In genomic region chr2:241564596-241565411, GRCh38 we compare ENCODE assay signal across 16 cellular contexts. TPM values are rescaled to one million over a fixed set of nuclear protein-coding genes. Genes with fewer than 3 reads are reported as not detected.
DNase-seq lines count a peak whose midpoint lies in the region; ATAC-seq and TF ChIP-seq lines count a peak whose summit lies in the region.
"Had no signal": no experiment of that assay in that cellular context is flagged by ENCODE, and none has a peak within 500 bp of the region (broad histone marks: within the 10 kb centered on the region; RNA-seq: fewer than 3 reads in every experiment).

No MANE protein-coding gene starts in this region.

- CTCF ChIA-PET in HEK293 (lab: Yijun Ruan, JAX), result no interaction called here
- CTCF ChIA-PET in Calu3 (lab: Charles Lee), result no interaction called here

- TF ChIP-seq CTCF in HEK293 (tag by site-specific recombination; IDR thresholded peaks at IDR 0.05) (no peak), nephron progenitor cell (IDR thresholded peaks at IDR 0.05) (no peak), upper lobe of right lung (IDR thresholded peaks at IDR 0.05) (no peak), Calu3 (IDR thresholded peaks at IDR 0.05; ENCODE audit: unreplicated experiment) (no peak), foreskin keratinocyte (conservative IDR thresholded peaks at IDR 0.05) (no peak)

- DNase-seq in ecto neural progenitor cell (ENCODE audit: low spot score) (peak; percentile 49), nephron progenitor cell (peak; percentile 31), upper lobe of right lung (peak; percentile 63), Calu3 (no peak), foreskin keratinocyte (no peak)
- no peak for DNase-seq in stimulated activated CD4-positive, alpha-beta T cell treated with anti-CD3 and anti-CD28 coated beads, Interleukin-15, amount 100 ng/mL, for 24 hours
- DNase-seq: activated CD8-positive, alpha-beta memory T cell treated with anti-CD3 and anti-CD28 coated beads for 24 hours; cortex of kidney; glutamatergic neuron; IMR-90; NCI-H1092 treated with DMSO at 0.1 percent for 48 hours; NCI-H446; SK-N-SH had no signal

- H3K27ac Mint-ChIP-seq in nephron progenitor cell (no peak overlapping the region), Calu3 (ENCODE audit: unreplicated experiment) (no peak overlapping the region)
- H3K27ac Mint-ChIP-seq: activated T-helper 2 cell treated with anti-CD3 and anti-CD28 coated beads, Interferon-gamma antibody, Interleukin-2, Interleukin-4, amounts not matched to agents 10 μg/mL and 5 μg/mL and 100 μg/mL, durations not matched to agents 14 hours and 24 hours and 36 hours; progenitor cell of endocrine pancreas had no signal

- H3K27ac ChIP-seq in HEK293 (ENCODE audit: extremely low read depth, low read depth, low read length) (no peak overlapping the region), upper lobe of right lung (no peak overlapping the region), foreskin keratinocyte (no peak overlapping the region)

- ATAC-seq in upper lobe of right lung (no peak), foreskin keratinocyte (no peak)

- intact Hi-C loops in upper lobe of right lung (cut with DNase I) (no loop called here), Calu3 (cut with micrococcal nuclease; ENCODE audit: unreplicated experiment) (no loop called here)

- H3K4me3 Mint-ChIP-seq in nephron progenitor cell, result no peak overlapping the region
- H3K4me3 Mint-ChIP-seq in Calu3 (ENCODE audit: low read depth, unreplicated experiment), result no peak overlapping the region

- no peaks in the 10 kb centered on the region for H3K9me3 ChIP-seq in HEK293 (ENCODE audit: control insufficient read depth, insufficient read depth, low read depth, low read length)
- H3K9me3 ChIP-seq in upper lobe of right lung, result no peaks in the 10 kb centered on the region
- H3K9me3 ChIP-seq: SK-N-SH had no signal

- H3K4me1 ChIP-seq in HEK293 (ENCODE audit: control insufficient read depth, insufficient read depth, low read length) (no peaks in the 10 kb centered on the region), upper lobe of right lung (peaks cover 25% of the 10 kb centered on the region), foreskin keratinocyte (peaks cover 13% of the 10 kb centered on the region)

- POLR2A ChIA-PET in HEK293 (lab: Yijun Ruan, JAX), result no interaction called here

- H3K27me3 Mint-ChIP-seq in nephron progenitor cell (ENCODE audit: low read depth, poor library complexity) (peaks cover 23% of the 10 kb centered on the region), Calu3 (ENCODE audit: unreplicated experiment) (no peaks in the 10 kb centered on the region)

- no TSS peak for BruUV-seq in Calu3 (replicated peaks; lab: Mats Ljungman, UMichigan)

- H3K36me3 ChIP-seq in HEK293 (ENCODE audit: control insufficient read depth in 2 of 2, insufficient read depth in 1 of 2, low read length in 2 of 2) (no peaks in the 10 kb centered on the region), upper lobe of right lung (peaks cover 8% of the 10 kb centered on the region)

- H3K9me3 Mint-ChIP-seq in nephron progenitor cell (peaks cover 5% of the 10 kb centered on the region), Calu3 (ENCODE audit: low read depth, unreplicated experiment) (no peaks in the 10 kb centered on the region)
- H3K9me3 Mint-ChIP-seq: activated T-helper 2 cell treated with anti-CD3 and anti-CD28 coated beads, Interferon-gamma antibody, Interleukin-2, Interleukin-4, amounts not matched to agents 10 μg/mL and 5 μg/mL and 100 μg/mL, durations not matched to agents 14 hours and 24 hours and 36 hours had no signal

- peaks cover 6% of the 10 kb centered on the region for H3K36me3 Mint-ChIP-seq in nephron progenitor cell (ENCODE audit: low read depth)
- H3K36me3 Mint-ChIP-seq in Calu3 (ENCODE audit: insufficient read depth, unreplicated experiment), result peaks cover 67% of the 10 kb centered on the region

- no peaks in the 10 kb centered on the region for H3K27me3 ChIP-seq in upper lobe of right lung
- H3K27me3 ChIP-seq in foreskin keratinocyte, result no peaks in the 10 kb centered on the region

- peaks cover 25% of the 10 kb centered on the region for H3K4me1 Mint-ChIP-seq in nephron progenitor cell
- H3K4me1 Mint-ChIP-seq in Calu3 (ENCODE audit: low read depth, unreplicated experiment), result peaks cover 19% of the 10 kb centered on the region

- H3K4me3 ChIP-seq in HEK293 (ENCODE audit: low read depth, low read length), result no peak overlapping the region
- no peak overlapping the region for H3K4me3 ChIP-seq in upper lobe of right lung

TF ChIP-seq in HEK293, 187 proteins besides CTCF, POLR2A, EP300 and RAD21:
- TF ChIP-seq ZFHX2 (tag by site-specific recombination; conservative IDR thresholded peaks at IDR 0.05), result peak; percentile 85
- TF ChIP-seq HIC1 (tag by site-specific recombination; IDR thresholded peaks at IDR 0.05), result 0 out of 2 replicates have a peak, but pooled peaks have one; percentile 38
- peak; percentile 90 for TF ChIP-seq ZNF223 (tag by site-specific recombination; IDR thresholded peaks at IDR 0.05)
- TF ChIP-seq ZNF561 (tag by site-specific recombination; IDR thresholded peaks at IDR 0.05; ENCODE audit: borderline replicate concordance), result no peak
- peak; percentile 48; the same call in 1 of the 2 replicates for TF ChIP-seq GLIS1 (tag by site-specific recombination; IDR thresholded peaks at IDR 0.05)
- TF ChIP-seq PBX3 (CRISPR knock-in tag; IDR thresholded peaks at IDR 0.05), result no peak
- 0 out of 2 replicates have a peak, but pooled peaks have one; percentile 16 for TF ChIP-seq ZBTB8A (tag by site-specific recombination; IDR thresholded peaks at IDR 0.05)

RNA-seq across cellular contexts. Expression of gene BOK, which starts 6.3 kb away (rescaled TPM):
- total RNA-seq in upper lobe of right lung (56.4 TPM), Calu3 (2022) (30.1 and 35.0 TPM in 2 replicates), foreskin keratinocyte (36.9 and 46.1 TPM in 2 replicates)
- 43.1 and 56.5 TPM in 2 replicates for polyA plus RNA-seq in foreskin keratinocyte

RNA-seq across cellular contexts. Expression of gene STK25, which starts 56.4 kb away (rescaled TPM):
- total RNA-seq in upper lobe of right lung (134 TPM), Calu3 (2022) (149 and 159 TPM in 2 replicates), foreskin keratinocyte (154 and 173 TPM in 2 replicates)
- polyA plus RNA-seq in foreskin keratinocyte, result 140 and 158 TPM in 2 replicates

Comparison
In these comparisons a context has a peak if more than half of its experiments do, and no peak if none do; other contexts are left out.
1. DNase-seq: peak in ecto neural progenitor cell (single experiment), nephron progenitor cell (single experiment) and upper lobe of right lung (single experiment); none in stimulated activated CD4-positive, alpha-beta T cell treated with anti-CD3 and anti-CD28 coated beads, Interleukin-15, amount 100 ng/mL, for 24 hours (single experiment), Calu3 (single experiment) and foreskin keratinocyte (0 of 2).